In the genomic region with DNA sequence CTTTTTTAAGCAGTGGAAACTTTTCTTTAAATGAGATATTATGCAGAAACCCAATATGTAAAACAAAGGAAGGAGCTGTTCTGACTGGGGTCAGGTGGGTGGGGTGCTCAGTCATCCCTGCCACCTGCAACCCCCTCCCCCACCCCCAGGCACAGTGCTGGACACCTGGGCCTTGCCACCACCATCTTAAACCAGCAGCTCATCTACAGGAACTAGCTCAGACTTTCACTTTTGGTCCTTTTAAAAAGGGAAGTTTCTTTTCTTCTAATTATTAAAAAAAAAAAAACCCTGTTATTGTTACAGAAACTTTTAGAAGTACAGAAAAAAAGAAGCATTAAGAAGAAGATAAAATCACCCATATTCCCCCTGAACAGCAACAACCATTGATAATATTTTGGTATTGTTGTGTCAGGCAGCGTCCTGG, we compare ENCODE assay signal across 1 cellular context.
TF ChIP-seq lines count a peak whose summit lies in the region.

No MANE protein-coding gene starts in this region.

TF ChIP-seq in HepG2, 621 proteins besides CTCF, POLR2A, EP300 and RAD21 (continued from another document):
- TF ChIP-seq PBX3 (CRISPR knock-in tag; IDR thresholded peaks at IDR 0.05; ENCODE audit: borderline replicate concordance) = no peak
- TF ChIP-seq POLR2AphosphoS2 (IDR thresholded peaks at IDR 0.05; ENCODE audit: low read depth, low read length) = no peak
- no peak for TF ChIP-seq ZBTB7B (CRISPR knock-in tag; IDR thresholded peaks at IDR 0.05)
- no peak for TF ChIP-seq MBNL3 (CRISPR knock-in tag; conservative IDR thresholded peaks at IDR 0.05)
